Comparison of ENCODE assay signal across 17 cellular contexts in the genomic region with DNA sequence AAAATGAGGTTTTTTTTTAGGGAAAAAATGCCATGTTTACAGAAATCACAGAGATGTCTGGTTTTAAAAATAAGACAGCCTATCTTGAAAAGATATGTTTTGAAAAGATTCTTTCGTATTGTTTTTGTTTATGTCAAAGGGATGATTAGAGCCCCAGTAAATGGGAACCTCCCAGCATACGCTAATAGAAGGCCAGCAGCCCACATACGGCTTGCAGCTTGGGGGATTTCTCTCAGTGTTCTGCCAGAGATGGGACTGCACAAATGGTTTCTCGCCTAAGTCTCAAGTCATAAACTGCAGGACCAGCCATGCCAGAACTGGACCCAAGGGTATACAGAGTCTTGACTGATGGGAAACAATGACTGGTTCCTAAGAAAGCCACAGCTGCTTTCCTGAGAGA.
A peak's percentile ranks its signal among the peaks of the same experiment; 100 is the strongest.
DNase-seq lines count a peak whose midpoint lies in the region; ATAC-seq and TF ChIP-seq lines count a peak whose summit lies in the region.
"Had no signal": no experiment of that assay in that cellular context is flagged by ENCODE, and none has a peak within 500 bp of the region (broad histone marks: within the 10 kb centered on the region; RNA-seq: fewer than 3 reads in every experiment).

No MANE protein-coding gene starts in this region.

- H3K27me3 Mint-ChIP-seq in GM23338 (ENCODE audit: insufficient read depth, low read depth, poor library complexity): no peaks in the 10 kb centered on the region
- no peaks in the 10 kb centered on the region for H3K27me3 Mint-ChIP-seq in WTC11 (ENCODE audit: low read depth)
- H3K27me3 Mint-ChIP-seq: CD8-positive, alpha-beta memory T cell had no signal

- no peaks in the 10 kb centered on the region for H3F3A ChIP-seq in GM23338 (replicated peaks; ENCODE audit: low read depth)

- H3K4me3 Mint-ChIP-seq in GM23338 (no peak overlapping the region), WTC11 (no peak overlapping the region)
- H3K4me3 Mint-ChIP-seq: CD8-positive, alpha-beta memory T cell; HFFc6 had no signal

- 0 out of 2 replicates have a peak overlapping the region, but pooled peaks have one; percentile 69 for H2AFZ ChIP-seq in GM23338

- no peaks in the 10 kb centered on the region for H3K36me3 Mint-ChIP-seq in GM23338 (ENCODE audit: low read depth)
- H3K36me3 Mint-ChIP-seq in WTC11: no peaks in the 10 kb centered on the region
- H3K36me3 Mint-ChIP-seq: CD8-positive, alpha-beta memory T cell had no signal

- no peaks in the 10 kb centered on the region for H4K20me1 ChIP-seq in GM23338 (replicated peaks; ENCODE audit: insufficient read depth)
- H4K20me1 ChIP-seq: BLaER1 had no signal

- H3K4me3 ChIP-seq in GM23338: no peak overlapping the region
- H3K4me3 ChIP-seq in iPS-20b (ENCODE audit: low read length): no peak overlapping the region
- H3K4me3 ChIP-seq: BLaER1 had no signal

- peak; percentile 31 for DNase-seq in NCI-H146 (lab: John Stamatoyannopoulos, UW)
- DNase-seq in NCI-H146 treated with DMSO at 0.1 percent for 48 hours (lab: John Stamatoyannopoulos, UW; ENCODE audit: unreplicated experiment): no peak
- no peak for DNase-seq in GM23338 (ENCODE audit: low spot score)
- no peak for DNase-seq in WTC11 (ENCODE audit: low spot score)
- no peak for DNase-seq in KG1 (lab: John Stamatoyannopoulos, UW)
- no peak for DNase-seq in H4 (ENCODE audit: low spot score)
- DNase-seq in DMS 273 (lab: John Stamatoyannopoulos, UW; ENCODE audit: unreplicated experiment): no peak
- DNase-seq: AML-193; Caco-2; CD8-positive, alpha-beta memory T cell; DMS53; HCEC 1CT; HFFc6 had no signal

- H3K9ac ChIP-seq in iPS-20b (ENCODE audit: low read depth, low read length): no peak overlapping the region
- H3K9ac ChIP-seq: BLaER1 had no signal

- no peaks in the 10 kb centered on the region for H3K9me3 ChIP-seq in iPS-20b (ENCODE audit: insufficient read depth, low read depth, low read length)
- H3K9me3 ChIP-seq: BLaER1, Caco-2 had no signal

- no peak overlapping the region for H3K4me2 ChIP-seq in GM23338
- H3K4me2 ChIP-seq: BLaER1 had no signal

- H3K9me2 ChIP-seq in GM23338 (ENCODE audit: insufficient read depth): no peaks in the 10 kb centered on the region

- no peak overlapping the region for H3K27ac Mint-ChIP-seq in GM23338
- H3K27ac Mint-ChIP-seq in WTC11: no peak overlapping the region
- H3K27ac Mint-ChIP-seq: CD8-positive, alpha-beta memory T cell; HFFc6 had no signal

- TF ChIP-seq CTCF in GM23338 (conservative IDR thresholded peaks at IDR 0.05; ENCODE audit: low read depth in 2 of 2): no peak
- no peak for TF ChIP-seq CTCF in WTC11 (IDR thresholded peaks at IDR 0.05)

- POLR2A ChIA-PET in WTC11 (lab: Charles Lee): no interaction called here

- no peak overlapping the region for H3K27ac ChIP-seq in GM23338 (ENCODE audit: low read depth)
- H3K27ac ChIP-seq in iPS-20b (ENCODE audit: low read length): peak overlapping the region; percentile 8
- H3K27ac ChIP-seq: 22Rv1, BLaER1 had no signal

- CTCF ChIA-PET in WTC11 (lab: Charles Lee): no interaction called here

- H3K36me3 ChIP-seq in GM23338 (ENCODE audit: insufficient read depth) (no peaks in the 10 kb centered on the region), iPS-20b (ENCODE audit: insufficient read depth, low read depth, low read length) (no peaks in the 10 kb centered on the region)
- H3K36me3 ChIP-seq: BLaER1 had no signal

- H3K79me2 ChIP-seq in GM23338 (replicated peaks; ENCODE audit: insufficient read depth): no peaks in the 10 kb centered on the region

- H3K4me1 Mint-ChIP-seq in GM23338 (peaks cover 10% of the 10 kb centered on the region; the same call in 2 of the 3 replicates), WTC11 (peaks cover 10% of the 10 kb centered on the region)
- H3K4me1 Mint-ChIP-seq: CD8-positive, alpha-beta memory T cell had no signal

- ATAC-seq in GM23338 (no peak; the same call in 2 of the 3 replicates), WTC11 (peak; percentile 59)
- ATAC-seq: HepG2 had no signal

- peaks cover 5% of the 10 kb centered on the region; the same call in 1 of the 2 replicates for H3K4me1 ChIP-seq in GM23338 (ENCODE audit: insufficient read depth)
- no peaks in the 10 kb centered on the region; the same call in 1 of the 2 replicates for H3K4me1 ChIP-seq in iPS-20b (ENCODE audit: insufficient read depth, low read length)
- H3K4me1 ChIP-seq: BLaER1, Caco-2 had no signal

- H3K9me3 Mint-ChIP-seq in GM23338 (no peaks in the 10 kb centered on the region), WTC11 (no peaks in the 10 kb centered on the region)
- H3K9me3 Mint-ChIP-seq: HFFc6 had no signal

- H3K27me3 ChIP-seq in GM23338 (ENCODE audit: insufficient read depth): no peaks in the 10 kb centered on the region
- H3K27me3 ChIP-seq in iPS-20b (ENCODE audit: insufficient read depth, low read length): no peaks in the 10 kb centered on the region
- H3K27me3 ChIP-seq: BLaER1 had no signal

TF ChIP-seq in GM23338, 12 proteins besides CTCF, POLR2A, EP300 and RAD21 (continues in another document):
- TF ChIP-seq ZNF114 (CRISPR knock-in tag; IDR thresholded peaks at IDR 0.05) (no peak), EZH2 (IDR thresholded peaks at IDR 0.05; ENCODE audit: low read depth, unreplicated experiment) (no peak)

TF ChIP-seq in WTC11, 78 proteins besides CTCF, POLR2A, EP300 and RAD21:
- no peak for TF ChIP-seq NR1H2 (CRISPR knock-in tag; IDR thresholded peaks at IDR 0.05)
- TF ChIP-seq JUN (CRISPR knock-in tag; IDR thresholded peaks at IDR 0.05): no peak
- TF ChIP-seq SMAD3 (CRISPR knock-in tag; IDR thresholded peaks at IDR 0.05; ENCODE audit: borderline replicate concordance): no peak
- TF ChIP-seq CBFB (CRISPR knock-in tag; IDR thresholded peaks at IDR 0.05; ENCODE audit: low read depth): no peak
- TF ChIP-seq, protein P1, sequence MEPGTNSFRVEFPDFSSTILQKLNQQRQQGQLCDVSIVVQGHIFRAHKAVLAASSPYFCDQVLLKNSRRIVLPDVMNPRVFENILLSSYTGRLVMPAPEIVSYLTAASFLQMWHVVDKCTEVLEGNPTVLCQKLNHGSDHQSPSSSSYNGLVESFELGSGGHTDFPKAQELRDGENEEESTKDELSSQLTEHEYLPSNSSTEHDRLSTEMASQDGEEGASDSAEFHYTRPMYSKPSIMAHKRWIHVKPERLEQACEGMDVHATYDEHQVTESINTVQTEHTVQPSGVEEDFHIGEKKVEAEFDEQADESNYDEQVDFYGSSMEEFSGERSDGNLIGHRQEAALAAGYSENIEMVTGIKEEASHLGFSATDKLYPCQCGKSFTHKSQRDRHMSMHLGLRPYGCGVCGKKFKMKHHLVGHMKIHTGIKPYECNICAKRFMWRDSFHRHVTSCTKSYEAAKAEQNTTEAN (CRISPR knock-in tag; IDR thresholded peaks at IDR 0.05): no peak
- TF ChIP-seq, protein P2, sequence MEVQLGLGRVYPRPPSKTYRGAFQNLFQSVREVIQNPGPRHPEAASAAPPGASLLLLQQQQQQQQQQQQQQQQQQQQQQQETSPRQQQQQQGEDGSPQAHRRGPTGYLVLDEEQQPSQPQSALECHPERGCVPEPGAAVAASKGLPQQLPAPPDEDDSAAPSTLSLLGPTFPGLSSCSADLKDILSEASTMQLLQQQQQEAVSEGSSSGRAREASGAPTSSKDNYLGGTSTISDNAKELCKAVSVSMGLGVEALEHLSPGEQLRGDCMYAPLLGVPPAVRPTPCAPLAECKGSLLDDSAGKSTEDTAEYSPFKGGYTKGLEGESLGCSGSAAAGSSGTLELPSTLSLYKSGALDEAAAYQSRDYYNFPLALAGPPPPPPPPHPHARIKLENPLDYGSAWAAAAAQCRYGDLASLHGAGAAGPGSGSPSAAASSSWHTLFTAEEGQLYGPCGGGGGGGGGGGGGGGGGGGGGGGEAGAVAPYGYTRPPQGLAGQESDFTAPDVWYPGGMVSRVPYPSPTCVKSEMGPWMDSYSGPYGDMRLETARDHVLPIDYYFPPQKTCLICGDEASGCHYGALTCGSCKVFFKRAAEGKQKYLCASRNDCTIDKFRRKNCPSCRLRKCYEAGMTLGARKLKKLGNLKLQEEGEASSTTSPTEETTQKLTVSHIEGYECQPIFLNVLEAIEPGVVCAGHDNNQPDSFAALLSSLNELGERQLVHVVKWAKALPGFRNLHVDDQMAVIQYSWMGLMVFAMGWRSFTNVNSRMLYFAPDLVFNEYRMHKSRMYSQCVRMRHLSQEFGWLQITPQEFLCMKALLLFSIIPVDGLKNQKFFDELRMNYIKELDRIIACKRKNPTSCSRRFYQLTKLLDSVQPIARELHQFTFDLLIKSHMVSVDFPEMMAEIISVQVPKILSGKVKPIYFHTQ (CRISPR knock-in tag; IDR thresholded peaks at IDR 0.05): no peak
